In genomic region chr14:31257554-31258426, GRCh38 we compare ENCODE assay signal across 7 cellular contexts. TPM values are rescaled to one million over a fixed set of nuclear protein-coding genes. Genes with fewer than 3 reads are reported as not detected.
DNase-seq lines count a peak whose midpoint lies in the region; ATAC-seq, FAIRE-seq and TF ChIP-seq lines count a peak whose summit lies in the region.
"Not testable (repeated sequence)": the region's sequence is repeated elsewhere in the genome, so short reads cannot be mapped to it uniquely, and the experiment has no call there.

No MANE protein-coding gene starts in this region.

- TF ChIP-seq CTCF in OCI-LY3 (IDR thresholded peaks at IDR 0.05; ENCODE audit: low read depth, low read length); K562 (IDR thresholded peaks at IDR 0.05 in 2 of 3, conservative IDR thresholded peaks at IDR 0.05 in 1 of 3; ENCODE audit: insufficient read depth in 2 of 3, low read depth in 1 of 3, low read length in 3 of 3); lung (IDR thresholded peaks at IDR 0.05; ENCODE audit: control extremely low read depth, extremely low read depth); stomach (IDR thresholded peaks at IDR 0.05): not testable (repeated sequence)

- DNase-seq in COLO668 (lab: John Stamatoyannopoulos, UW; ENCODE audit: unreplicated experiment) (peak; percentile 49), HuH-7.5 (ENCODE audit: low spot score) (peak; percentile 81), left lobe of liver (ENCODE audit: low spot score) (peak; percentile 82), stomach (peak; percentile 54)
- not testable (repeated sequence) for DNase-seq in K562 (ENCODE audit: extremely low read depth in 1 of 4, low spot score in 3 of 4); lung (ENCODE audit: low spot score)

- in situ Hi-C loops in K562 (cut with MboI): loop anchor here (5.0 kb wide), 1 partner anchor 45 kb away; no protein-coding TSS in a partner anchor

- not testable (repeated sequence) for H3K9me1 ChIP-seq in K562 (ENCODE audit: control insufficient read depth, insufficient read depth, low read length)

- ATAC-seq in K562: not testable (repeated sequence)
- ATAC-seq in left lobe of liver: peak; percentile 81
- ATAC-seq in lung (ENCODE audit: insufficient read depth, low FRiP score): peak; percentile 9

- not testable (repeated sequence) for H3K9ac ChIP-seq in OCI-LY3 (ENCODE audit: low read length); K562 (ENCODE audit: insufficient read depth in 1 of 2, low read depth in 2 of 2, low read length in 2 of 2)

- not testable (repeated sequence) for H4K20me1 ChIP-seq in OCI-LY3 (ENCODE audit: insufficient read depth, low read length); K562 (replicated peaks; ENCODE audit: control insufficient read depth, insufficient read depth, low read length)

- H3K27ac ChIP-seq in OCI-LY3 (ENCODE audit: low read length); K562 (ENCODE audit: extremely low read depth, low read depth, low read length); lung (ENCODE audit: low read depth in 1 of 2, low read length in 1 of 2): not testable (repeated sequence)
- H3K27ac ChIP-seq in stomach: peak overlapping the region; percentile 23 to 69 (median 55)

- FAIRE-seq in K562 (lab: Jason Lieb, UNC): not testable (repeated sequence)

- intact Hi-C loops in K562 (cut with micrococcal nuclease); stomach (cut with DNase I; ENCODE audit: low total_unique reads): not testable (repeated sequence)

- H3K4me1 ChIP-seq in OCI-LY3 (ENCODE audit: low read length) (peaks cover 27% of the 10 kb centered on the region), lung (ENCODE audit: control insufficient read depth in 2 of 2, insufficient read depth in 2 of 2, low read length in 2 of 2) (peaks cover 3 to 12% of the 10 kb centered on the region in 2 donors), stomach (peaks cover 11 to 31% (median 24%) of the 10 kb centered on the region in 4 donors)
- H3K4me1 ChIP-seq in K562 (replicated peaks in 1 of 2; ENCODE audit: control insufficient read depth in 2 of 2, insufficient read depth in 2 of 2, low read length in 2 of 2): not testable (repeated sequence)

- not testable (repeated sequence) for TF ChIP-seq POLR2A in K562 (conservative IDR thresholded peaks at IDR 0.05); stomach (IDR thresholded peaks at IDR 0.05)

- H3K4me3 ChIP-seq in OCI-LY3 (ENCODE audit: low read length); K562; lung; stomach: not testable (repeated sequence)

- not testable (repeated sequence) for BruUV-seq in K562 (replicated peaks; lab: Mats Ljungman, UMichigan)

- 66% methylated on average over 16 of the region's 17 CpGs for WGBS in K562 (ENCODE audit: insufficient coverage, low coverage, missing lambda C conversion rate)
- 81 to 87% methylated on average over 17 of the region's 17 CpGs for WGBS in lung, 2 donors
- WGBS in stomach, 5 donors: 65 to 77% (median 73%) methylated on average over 17 of the region's 17 CpGs

- peak in 1 of 2 experiments; percentile 38; a peak in 2 of 4 replicates for TF ChIP-seq RAD21 in K562 (CRISPR knock-in tag; conservative IDR thresholded peaks at IDR 0.05 in 1 of 2, IDR thresholded peaks at IDR 0.05 in 1 of 2)

- not testable (repeated sequence) for TF ChIP-seq EP300 in K562 (IDR thresholded peaks at IDR 0.05; ENCODE audit: low read length); stomach (IDR thresholded peaks at IDR 0.05)

- H3K4me2 ChIP-seq in OCI-LY3 (ENCODE audit: low read length): peak overlapping the region; percentile 20
- not testable (repeated sequence) for H3K4me2 ChIP-seq in K562 (ENCODE audit: insufficient read depth, low read length)

- POLR2A ChIA-PET in K562 (lab: Yijun Ruan, JAX): interaction anchor here (0.6 to 1.3 kb wide), 3 partner anchors 27 to 59 kb away, joined by 3 to 5 read pairs (median 3); no protein-coding TSS in a partner anchor

- not testable (repeated sequence) for H2AFZ ChIP-seq in OCI-LY3 (ENCODE audit: low read depth, low read length); K562 (ENCODE audit: low read depth, low read length)

- not testable (repeated sequence) for H3K79me2 ChIP-seq in OCI-LY3 (ENCODE audit: low read length); K562 (ENCODE audit: control insufficient read depth, insufficient read depth, low read length)

- not testable (repeated sequence) for H3K27me3 ChIP-seq in OCI-LY3 (ENCODE audit: low read depth, low read length); K562 (ENCODE audit: control insufficient read depth in 2 of 2, insufficient read depth in 2 of 2, low read length in 2 of 2); lung (ENCODE audit: control insufficient read depth, insufficient read depth); stomach

- H3K36me3 ChIP-seq in OCI-LY3 (replicated peaks; ENCODE audit: low read depth, low read length); K562 (ENCODE audit: control insufficient read depth, insufficient read depth, low read length); lung (ENCODE audit: control insufficient read depth in 2 of 2, insufficient read depth in 2 of 2, low read length in 2 of 2); stomach: not testable (repeated sequence)

- CTCF ChIA-PET in K562 (lab: Yijun Ruan, JAX; ENCODE audit: low intra/inter-chr PET ratio): not testable (repeated sequence)

- H3K9me3 ChIP-seq in OCI-LY3 (ENCODE audit: insufficient read depth, low read length); K562 (replicated peaks; ENCODE audit: control insufficient read depth, insufficient read depth, low read depth, low read length); lung (ENCODE audit: control insufficient read depth in 2 of 2, insufficient read depth in 1 of 2, low read length in 1 of 2); stomach: not testable (repeated sequence)

TF ChIP-seq in K562, 482 proteins besides CTCF, POLR2A, EP300 and RAD21:
- TF ChIP-seq SPI1 (IDR thresholded peaks at IDR 0.05; ENCODE audit: borderline replicate concordance, low read depth, low read length): 0 out of 2 replicates have a peak, but pooled peaks have one; percentile 21

RNA-seq across cellular contexts. Expression of gene HECTD1, which starts 50.2 kb away (rescaled TPM):
- total RNA-seq in K562 (2011; cell fraction: chromatin; rRNA removed; ENCODE audit: low replicate concordance): 177 and 415 TPM in 2 replicates
- 74.5 and 93.7 TPM in 2 replicates for total RNA-seq in K562 (2011; cell fraction: nucleolus; rRNA removed)
- 146 and 178 TPM in 2 replicates for total RNA-seq in K562 (2011; cell fraction: nucleoplasm; rRNA removed)
- total RNA-seq in K562 (2014; rRNA removed) (78.1 and 78.8 TPM in 2 replicates), K562 (2014; rRNA removed; fragmentation: Illumina TruSeq; extraction: Trizol) (111 and 118 TPM in 2 replicates), K562 (2015; rRNA removed; fragmentation: Illumina TruSeq; extraction: Trizol) (101 and 107 TPM in 2 replicates), K562 (2021) (90.4 and 90.9 TPM in 2 replicates), left lobe of liver (165 TPM), lung (100 to 1,000 TPM; 150 to 399 TPM), stomach (100 to 1,000 TPM; 158 to 529 (median 237) TPM)
- polyA plus RNA-seq in K562 (2011; rRNA removed) (91.9 and 96.3 TPM in 2 replicates), K562 (2014; fragmentation: Illumina TruSeq; extraction: Trizol) (56.5 and 62.8 TPM in 2 replicates), K562 (2014; fragmentation: Nextera tagmentation; extraction: Ambion mirVana) (10 to 100 TPM; 27.9 to 37.2 TPM), K562 (2014; rRNA removed) (47.9 and 48.0 TPM in 2 replicates), lung (10 to 100 TPM; 44.8 to 45.9 TPM), stomach (10 to 100 TPM; 33.5 to 44.3 (median 35.6) TPM)
- polyA plus RNA-seq in K562 (2011; cell fraction: cytosol; rRNA removed): 33.4 and 48.7 TPM in 2 replicates
- 139 and 144 TPM in 2 replicates for polyA plus RNA-seq in K562 (2011; cell fraction: nucleus; rRNA removed)
- 50.0 and 52.2 TPM in 2 replicates for polyA plus RNA-seq in K562 (2012)
- polyA minus RNA-seq in K562 (2011; rRNA and poly(A)+ RNA removed): 333 and 390 TPM in 2 replicates
- polyA minus RNA-seq in K562 (2011; cell fraction: cytosol; rRNA and poly(A)+ RNA removed): 93.5 and 122 TPM in 2 replicates
- polyA minus RNA-seq in K562 (2011; cell fraction: nucleus; rRNA and poly(A)+ RNA removed): 108 and 146 TPM in 2 replicates
